14 cellular contexts compared by ENCODE assay signal in the genomic region with DNA sequence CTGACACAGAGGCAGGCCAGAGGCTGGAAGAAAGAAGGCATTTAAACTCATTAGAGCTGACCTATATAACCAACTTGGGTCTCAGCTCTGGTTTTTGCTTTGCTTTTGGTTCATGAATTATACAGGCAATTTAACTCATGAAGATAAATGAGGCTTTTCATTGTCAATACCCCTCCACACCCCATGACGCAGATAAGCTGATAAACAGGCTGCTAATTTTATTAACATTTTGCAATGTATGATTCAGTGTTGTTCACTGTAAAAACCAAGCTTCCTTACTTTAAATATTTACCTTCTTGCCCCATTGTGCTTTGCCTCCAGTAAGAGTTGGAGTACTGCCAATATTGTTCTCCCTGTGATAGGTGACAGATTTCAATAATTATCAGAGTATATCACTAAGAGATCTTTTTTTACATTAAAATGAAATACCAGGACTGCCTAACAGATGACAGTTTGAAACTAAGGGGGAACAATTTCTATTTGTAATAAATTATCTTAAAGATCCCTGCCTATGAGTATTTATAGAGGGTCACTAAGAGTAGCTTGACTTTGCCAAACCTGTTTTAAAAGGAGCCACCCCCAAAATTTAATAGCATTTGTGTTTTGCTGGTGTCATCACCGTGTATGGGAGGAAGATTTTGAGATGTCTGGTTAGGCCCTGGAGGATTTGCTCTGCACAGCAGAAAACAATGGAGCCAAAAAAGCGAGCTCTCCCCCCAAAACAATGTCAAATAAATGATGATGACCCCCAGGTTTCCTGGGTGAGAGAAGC.
DNase-seq lines count a peak whose midpoint lies in the region; ATAC-seq and TF ChIP-seq lines count a peak whose summit lies in the region.
"Had no signal": no experiment of that assay in that cellular context is flagged by ENCODE, and none has a peak within 500 bp of the region (broad histone marks: within the 10 kb centered on the region; RNA-seq: fewer than 3 reads in every experiment).

No MANE protein-coding gene starts in this region.

- no peaks in the 10 kb centered on the region for H3K36me3 ChIP-seq in body of pancreas (replicated peaks in 1 of 2; ENCODE audit: insufficient read depth in 1 of 2, low read depth in 2 of 2)
- H3K36me3 ChIP-seq: esophagus squamous epithelium had no signal

- H3K27me3 ChIP-seq in body of pancreas = no peaks in the 10 kb centered on the region
- H3K27me3 ChIP-seq: esophagus squamous epithelium had no signal

- ATAC-seq in body of pancreas = peak; percentile 24
- no peak for ATAC-seq in HG02678 (IDR thresholded peaks at IDR 0.05; ENCODE audit: unreplicated experiment)
- ATAC-seq: HepG2 had no signal

- H3K27ac ChIP-seq in body of pancreas = no peak overlapping the region

- WGBS in body of pancreas, 2 donors = 56 to 61% methylated on average over 3 of the region's 3 CpGs

- TF ChIP-seq CTCF in body of pancreas (IDR thresholded peaks at IDR 0.05) = no peak

- no peak for TF ChIP-seq POLR2A in body of pancreas (IDR thresholded peaks at IDR 0.05)

- peaks cover 7% of the 10 kb centered on the region for H3K4me1 ChIP-seq in body of pancreas

- peak; percentile 49 for DNase-seq in DMS79 (lab: John Stamatoyannopoulos, UW)
- peak; percentile 64 for DNase-seq in NCI-H2081 treated with DMSO at 0.1 percent for 48 hours (lab: John Stamatoyannopoulos, UW)
- peak in 1 of 4 donors; percentile 8 for DNase-seq in body of pancreas
- DNase-seq in lung microvascular endothelial cell (ENCODE audit: low read depth in 2 of 2) = peak; percentile 7 to 74
- no peak for DNase-seq in NCI-H2196 treated with DMSO at 0.1 percent for 48 hours (lab: John Stamatoyannopoulos, UW; ENCODE audit: unreplicated experiment)
- no peak for DNase-seq in posterior vena cava (ENCODE audit: low spot score)
- no peak for DNase-seq in epidermal melanocyte (ENCODE audit: insufficient read length, low spot score)
- DNase-seq: activated CD4-positive, alpha-beta T cell treated with anti-CD3 and anti-CD28 coated beads for 4 hours; caudate nucleus; esophagus squamous epithelium; naive B cell; NCI-H2227 treated with DMSO at 0.1 percent for 48 hours had no signal

- intact Hi-C loops in body of pancreas (cut with DNase I) = no loop called here
- intact Hi-C loops in posterior vena cava (cut with DNase I) = no loop called here

- H3K9me3 ChIP-seq in body of pancreas = no peaks in the 10 kb centered on the region
- H3K9me3 ChIP-seq: esophagus squamous epithelium had no signal

- no peak overlapping the region for H3K4me3 ChIP-seq in body of pancreas
- H3K4me3 ChIP-seq: esophagus squamous epithelium had no signal

Comparison
In these comparisons a context has a peak if more than half of its experiments do, and no peak if none do; other contexts are left out.
1. DNase-seq: peak in DMS79 (single experiment), NCI-H2081 treated with DMSO at 0.1 percent for 48 hours (single experiment) and lung microvascular endothelial cell (2 of 2); none in NCI-H2196 treated with DMSO at 0.1 percent for 48 hours (single experiment), posterior vena cava (single experiment) and epidermal melanocyte (single experiment).